1 cellular context compared by ENCODE assay signal in the genomic region with DNA sequence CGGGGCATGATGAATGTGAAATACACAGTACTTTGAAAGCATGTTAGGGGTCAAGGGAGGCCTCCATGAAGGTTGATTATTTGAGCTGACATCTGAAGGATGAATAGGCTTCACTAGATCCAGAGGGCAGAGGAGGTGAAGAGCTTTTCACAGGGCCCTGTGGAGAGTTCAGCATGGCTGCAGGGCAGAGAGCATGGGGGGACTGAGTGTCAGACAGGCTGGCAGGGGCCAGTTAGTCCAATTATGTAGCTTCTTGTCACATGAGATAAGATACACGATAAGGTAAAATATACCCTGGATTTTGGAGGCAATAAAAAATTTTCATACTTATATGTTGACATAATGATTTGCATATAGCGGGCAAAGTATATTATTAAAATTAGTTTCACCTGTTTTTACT.
TF ChIP-seq lines count a peak whose summit lies in the region.

No MANE protein-coding gene starts in this region.

TF ChIP-seq in SK-N-SH treated with all-trans-retinoic acid at 6 μM for 48 hours, 23 proteins besides CTCF, POLR2A, EP300 and RAD21 (continued from another document):
- TF ChIP-seq TSHZ2 (CRISPR knock-in tag; IDR thresholded peaks at IDR 0.05) (no peak), BACH2 (CRISPR knock-in tag; IDR thresholded peaks at IDR 0.05; ENCODE audit: borderline replicate concordance) (no peak), SNAI2 (CRISPR knock-in tag; IDR thresholded peaks at IDR 0.05) (no peak), OSR1 (CRISPR knock-in tag; IDR thresholded peaks at IDR 0.05) (no peak), POU6F1 (CRISPR knock-in tag; IDR thresholded peaks at IDR 0.05; ENCODE audit: borderline replicate concordance, low read depth) (no peak), GLIS3 (CRISPR knock-in tag; IDR thresholded peaks at IDR 0.05) (no peak), ZNF565 (CRISPR knock-in tag; conservative IDR thresholded peaks at IDR 0.05; ENCODE audit: low read depth) (no peak)
